In genomic region chr5:117881426-117882230, GRCh38 we compare ENCODE assay signal across 20 cellular contexts.
"Had no signal": no experiment of that assay in that cellular context is flagged by ENCODE, and none has a peak within 500 bp of the region (broad histone marks: within the 10 kb centered on the region; RNA-seq: fewer than 3 reads in every experiment).

No MANE protein-coding gene starts in this region.

- H3K27ac Mint-ChIP-seq: activated naive CD8-positive, alpha-beta T cell; activated T-helper 1 cell treated with anti-CD3 and anti-CD28 coated beads, Interleukin-12 subunit alpha, Interleukin-12 subunit beta, Interleukin-2, Interleukin-4 antibody, amounts not matched to agents 30 ng/mL and 10 ng/mL and 1 ng/mL, durations not matched to agents 14 hours and 24 hours and 36 hours; dendritic cell treated with granulocyte-macrophage colony-stimulating factor and Interleukin-4, amounts not matched to agents 40 ng/mL and 50 ng/mL, for 4 days; immature natural killer cell; memory B cell had no signal

- H3K4me3 Mint-ChIP-seq: activated naive CD8-positive, alpha-beta T cell; activated T-helper 1 cell treated with anti-CD3 and anti-CD28 coated beads, Interleukin-12 subunit alpha, Interleukin-12 subunit beta, Interleukin-2, Interleukin-4 antibody, amounts not matched to agents 30 ng/mL and 10 ng/mL and 1 ng/mL, durations not matched to agents 14 hours and 24 hours and 36 hours; dendritic cell treated with granulocyte-macrophage colony-stimulating factor and Interleukin-4, amounts not matched to agents 40 ng/mL and 50 ng/mL, for 4 days; immature natural killer cell; memory B cell; neural crest cell had no signal

- H3K9me3 ChIP-seq: psoas muscle, stomach had no signal

- H3K27me3 ChIP-seq: stomach had no signal

- H3K4me1 Mint-ChIP-seq: immature natural killer cell, memory B cell had no signal

- H3K27me3 Mint-ChIP-seq: activated naive CD8-positive, alpha-beta T cell; dendritic cell treated with granulocyte-macrophage colony-stimulating factor and Interleukin-4, amounts not matched to agents 40 ng/mL and 50 ng/mL, for 4 days; memory B cell had no signal

- H3K9me3 Mint-ChIP-seq: activated T-helper 1 cell treated with anti-CD3 and anti-CD28 coated beads, Interleukin-12 subunit alpha, Interleukin-12 subunit beta, Interleukin-2, Interleukin-4 antibody, amounts not matched to agents 30 ng/mL and 10 ng/mL and 1 ng/mL, durations not matched to agents 14 hours and 24 hours and 36 hours; dendritic cell treated with granulocyte-macrophage colony-stimulating factor and Interleukin-4, amounts not matched to agents 40 ng/mL and 50 ng/mL, for 4 days; memory B cell had no signal

- H3K36me3 ChIP-seq: stomach, WERI-Rb-1 had no signal

- DNase-seq: activated CD4-positive, alpha-beta T cell treated with anti-CD3 and anti-CD28 coated beads for 1 hour; activated CD8-positive, alpha-beta memory T cell treated with anti-CD3 and anti-CD28 coated beads for 24 hours; effector CD8-positive, alpha-beta T cell; immature natural killer cell; kidney glomerular epithelial cell; psoas muscle; right cardiac atrium; stimulated activated CD4-positive, alpha-beta T cell treated with anti-CD3 and anti-CD28 coated beads, Interleukin-15, amount 100 ng/mL, for 24 hours; stimulated activated CD4-positive, alpha-beta T cell treated with anti-CD3 and anti-CD28 coated beads, Interleukin-2, amount 100 ng/mL, for 48 hours; stomach; T-helper 2 cell; trophoblast cell; WERI-Rb-1 had no signal

- H3K4me3 ChIP-seq: psoas muscle, skin epidermis, stomach had no signal

- H3K27ac ChIP-seq: psoas muscle, skin epidermis, stomach, WERI-Rb-1 had no signal

- ATAC-seq: esophagus mucosa, psoas muscle, right cardiac atrium had no signal

- H3K4me1 ChIP-seq: psoas muscle, stomach had no signal

- H3K36me3 Mint-ChIP-seq: activated naive CD8-positive, alpha-beta T cell; immature natural killer cell; memory B cell had no signal
